Comparison of ENCODE assay signal across 8 cellular contexts in genomic region chr11:59756496-59756840, GRCh38. TPM values are rescaled to one million over a fixed set of nuclear protein-coding genes. Genes with fewer than 3 reads are reported as not detected.
A peak's percentile ranks its signal among the peaks of the same experiment; 100 is the strongest.
DNase-seq lines count a peak whose midpoint lies in the region; ATAC-seq, FAIRE-seq and TF ChIP-seq lines count a peak whose summit lies in the region.

No MANE protein-coding gene starts in this region.

- peak overlapping the region; percentile 90 to 99 (median 98); a peak in 19 of 20 replicates for H3K4me3 ChIP-seq in BLaER1 treated with 17β-estradiol and CSF1 and Interleukin-3, amounts not matched to agents 10 nM and 100 nM

- no peaks in the 10 kb centered on the region for H3K27me3 ChIP-seq in BLaER1 treated with 17β-estradiol and CSF1 and Interleukin-3, amounts not matched to agents 10 nM and 100 nM

- peaks cover 26 to 57% (median 48%) of the 10 kb centered on the region in 11 experiments; a peak in 19 of 22 replicates for H4K20me1 ChIP-seq in BLaER1 treated with 17β-estradiol and CSF1 and Interleukin-3, amounts not matched to agents 10 nM and 100 nM

- H3K4me1 Mint-ChIP-seq in naive B cell: peaks cover 24 to 35% (median 30%) of the 10 kb centered on the region in 3 donors

- H3K36me3 Mint-ChIP-seq in naive B cell: no peaks in the 10 kb centered on the region

- peak; percentile 53 for DNase-seq in NCI-H226
- DNase-seq in dermis blood vessel endothelial cell: peak; percentile 52
- no peak for DNase-seq in naive B cell
- no peak for DNase-seq in GM12892 (ENCODE audit: insufficient read length)
- DNase-seq in NCI-H1417 (lab: John Stamatoyannopoulos, UW): no peak
- DNase-seq in GM13977 (ENCODE audit: low spot score): no peak

- H3K9me3 ChIP-seq in BLaER1 treated with 17β-estradiol and CSF1 and Interleukin-3, amounts not matched to agents 10 nM and 100 nM (replicated peaks in 1 of 11): no peaks in the 10 kb centered on the region

- H3K36me3 ChIP-seq in BLaER1 treated with 17β-estradiol and CSF1 and Interleukin-3, amounts not matched to agents 10 nM and 100 nM: peaks cover 0 to 38% (median 10%) of the 10 kb centered on the region in 11 experiments; a peak in 9 of 22 replicates

- peak overlapping the region in 6 of 11 experiments; percentile 88 to 96 (median 94); a peak in 10 of 22 replicates for H3K9ac ChIP-seq in BLaER1 treated with 17β-estradiol and CSF1 and Interleukin-3, amounts not matched to agents 10 nM and 100 nM

- H3K27ac ChIP-seq in BLaER1 treated with 17β-estradiol and CSF1 and Interleukin-3, amounts not matched to agents 10 nM and 100 nM: peak overlapping the region in 5 of 11 experiments; percentile 86 to 95 (median 92); a peak in 7 of 22 replicates

- TF ChIP-seq POLR2A in GM12892 (IDR thresholded peaks at IDR 0.05; ENCODE audit: low read depth, low read length): no peak

- no peaks in the 10 kb centered on the region for H3K9me3 Mint-ChIP-seq in naive B cell

- peak overlapping the region; percentile 91 to 100 (median 96) for H3K4me2 ChIP-seq in BLaER1 treated with 17β-estradiol and CSF1 and Interleukin-3, amounts not matched to agents 10 nM and 100 nM

- H3K4me1 ChIP-seq in BLaER1 treated with 17β-estradiol and CSF1 and Interleukin-3, amounts not matched to agents 10 nM and 100 nM: peaks cover 16 to 27% (median 22%) of the 10 kb centered on the region in 10 experiments

- ATAC-seq in naive B cell (ENCODE audit: low read depth in 2 of 2): no peak
- ATAC-seq in GM18907 (IDR thresholded peaks at IDR 0.05; ENCODE audit: unreplicated experiment): no peak

- no peak for FAIRE-seq in GM12892 (lab: Jason Lieb, UNC)

- H3K27ac Mint-ChIP-seq in naive B cell: peak overlapping the region in 3 of 6 donors; percentile 11 to 47 (median 20)

- no peak for TF ChIP-seq CTCF in GM13977 (IDR thresholded peaks at IDR 0.05; ENCODE audit: extremely low read depth, insufficient read depth, missing control alignments)

- H3K27me3 Mint-ChIP-seq in naive B cell: no peaks in the 10 kb centered on the region

- in situ Hi-C loops in GM13977 (cut with MboI; ENCODE audit: low pct_unique_long_range_greater_than_20kb, low sequenced_read_pairs, unreplicated experiment): loop anchor here (10.0 kb wide), 1 partner anchor 48 kb away; no protein-coding TSS in a partner anchor

- H3K4me3 Mint-ChIP-seq in naive B cell: peak overlapping the region in 7 of 8 donors; percentile 10 to 96 (median 86)

RNA-seq across cellular contexts. Expression of gene STX3, which starts 1.3 kb away (rescaled TPM):
- total RNA-seq in dermis blood vessel endothelial cell: 77.5 and 143 TPM in 2 replicates
- polyA plus RNA-seq in naive B cell (ENCODE audit: low read depth in 6 of 6): 1 to 10 TPM; 3.8 to 7.2 (median 5.7) TPM
- polyA plus RNA-seq in GM12892 (2012; ENCODE audit: missing spikeins): 1.6 TPM

RNA-seq across cellular contexts. Expression of gene OR10V1, which starts 42.8 kb away (rescaled TPM):
- total RNA-seq in dermis blood vessel endothelial cell: not detected in 2 replicates
- polyA plus RNA-seq in naive B cell (ENCODE audit: low read depth in 6 of 6): not detected
- polyA plus RNA-seq in GM12892 (2012; ENCODE audit: missing spikeins): not detected

RNA-seq across cellular contexts. Expression of gene MRPL16, which starts 54.1 kb away (rescaled TPM):
- 35.9 and 44.5 TPM in 2 replicates for total RNA-seq in dermis blood vessel endothelial cell
- polyA plus RNA-seq in naive B cell (ENCODE audit: low read depth in 6 of 6): 10 to 100 TPM; 61.8 to 95.9 (median 84.3) TPM
- 75.3 TPM for polyA plus RNA-seq in GM12892 (2012; ENCODE audit: missing spikeins)

Comparison
In these comparisons a context has a peak if more than half of its experiments do, and no peak if none do; other contexts are left out.
1. DNase-seq: peak in NCI-H226 (single experiment) and dermis blood vessel endothelial cell (single experiment); none in naive B cell (single experiment), GM12892 (single experiment), NCI-H1417 (0 of 3) and GM13977 (single experiment).